In genomic region chr14:81386379-81386778, GRCh38 we compare ENCODE assay signal across 18 cellular contexts. TPM values are rescaled to one million over a fixed set of nuclear protein-coding genes. Genes with fewer than 3 reads are reported as not detected.
"Had no signal": no experiment of that assay in that cellular context is flagged by ENCODE, and none has a peak within 500 bp of the region (broad histone marks: within the 10 kb centered on the region; RNA-seq: fewer than 3 reads in every experiment).

No MANE protein-coding gene starts in this region.

- H3K4me3 ChIP-seq: dorsolateral prefrontal cortex, lung, tibial artery had no signal

- H3K27ac ChIP-seq: tibial artery, WERI-Rb-1 had no signal

- DNase-seq: activated CD4-positive, alpha-beta memory T cell treated with anti-CD3 and anti-CD28 coated beads for 36 hours; activated CD8-positive, alpha-beta memory T cell treated with anti-CD3 and anti-CD28 coated beads, Interleukin-2, amount 10 ng/mL, durations not matched to agents 7 days and 5 days; activated naive CD4-positive, alpha-beta T cell treated with anti-CD3 and anti-CD28 coated beads for 36 hours; central memory CD4-positive, alpha-beta T cell; dorsolateral prefrontal cortex; foreskin fibroblast; hippocampal formation; kidney; occipital lobe; stimulated activated CD4-positive, alpha-beta T cell treated with anti-CD3 and anti-CD28 coated beads, Interleukin-2, amount 100 ng/mL, for 24 hours; stimulated activated naive CD4-positive, alpha-beta T cell treated with Interleukin-2 at 50 U/mL for 16 hours; tibial artery; WERI-Rb-1 had no signal

- H3K4me1 ChIP-seq: tibial artery had no signal

- H3K9me3 ChIP-seq: tibial artery had no signal

- H3K27me3 ChIP-seq: dorsolateral prefrontal cortex, tibial artery had no signal

- ATAC-seq: activated CD8-positive, alpha-beta memory T cell treated with anti-CD3 and anti-CD28 coated beads, Interleukin-2, amount 10 ng/mL, durations not matched to agents 7 days and 5 days; activated T-helper 17 cell treated with anti-CD3 and anti-CD28 coated beads, Interleukin-2, amount 50 U/mL, for 72 hours; left lobe of liver; natural killer cell treated with Interleukin-12 subunit alpha and Interleukin-12 subunit beta and Interleukin-15 and Interleukin-18, amount 100 ng/mL, for 72 hours had no signal

- H3K36me3 ChIP-seq: tibial artery had no signal

RNA-seq across cellular contexts. Expression of gene STON2, which starts 13.7 kb away (rescaled TPM):
- total RNA-seq: T-helper 2 cell treated with Interferon-gamma antibody and Interleukin-4, amounts not matched to agents 100 ng/mL and 5 ng/mL, for 36 hours had no signal
